ENCODE assay signal across 21 cellular contexts in genomic region chr22:20758688-20759087, GRCh38. TPM values are rescaled to one million over a fixed set of nuclear protein-coding genes. Genes with fewer than 3 reads are reported as not detected.
DNase-seq lines count a peak whose midpoint lies in the region; ATAC-seq and TF ChIP-seq lines count a peak whose summit lies in the region.
"Had no signal": no experiment of that assay in that cellular context is flagged by ENCODE, and none has a peak within 500 bp of the region (broad histone marks: within the 10 kb centered on the region; RNA-seq: fewer than 3 reads in every experiment).

No MANE protein-coding gene starts in this region.

- H3K4me1 ChIP-seq in BE2C (no peaks in the 10 kb centered on the region), foreskin keratinocyte (no peaks in the 10 kb centered on the region), GM23248 (ENCODE audit: insufficient read depth) (peaks cover 9% of the 10 kb centered on the region)
- H3K4me1 ChIP-seq: lower lobe of right lung, Peyer's patch had no signal

- H3K27me3 ChIP-seq in BE2C: no peaks in the 10 kb centered on the region
- no peaks in the 10 kb centered on the region for H3K27me3 ChIP-seq in H7 (ENCODE audit: control insufficient read depth, insufficient read depth, low read length)
- no peaks in the 10 kb centered on the region for H3K27me3 ChIP-seq in foreskin keratinocyte
- no peaks in the 10 kb centered on the region for H3K27me3 ChIP-seq in GM23248 (replicated peaks; ENCODE audit: insufficient read depth)
- H3K27me3 ChIP-seq: Peyer's patch had no signal

- H3K9me3 ChIP-seq in BE2C: no peaks in the 10 kb centered on the region
- H3K9me3 ChIP-seq in GM23248 (ENCODE audit: low read depth): no peaks in the 10 kb centered on the region
- H3K9me3 ChIP-seq: lower lobe of right lung, Peyer's patch had no signal

- no peak for DNase-seq in BE2C
- DNase-seq in H7: peak; percentile 66
- no peak for DNase-seq in foreskin keratinocyte
- no peak for DNase-seq in GM23248
- DNase-seq in activated CD4-positive, alpha-beta T cell treated with anti-CD3 and anti-CD28 coated beads for 48 hours: no peak
- DNase-seq: activated CD4-positive, alpha-beta T cell treated with anti-CD3 and anti-CD28 coated beads, Interleukin-2, amount 50 U/mL, for 48 hours; activated naive CD8-positive, alpha-beta T cell treated with anti-CD3 and anti-CD28 coated beads, Interleukin-2, amount 10 ng/mL, durations not matched to agents 7 days and 5 days; activated T-cell treated with anti-CD3 and anti-CD28 coated beads, Interleukin-2, amount 50 U/mL, for 4 hours; COR-L47; foreskin melanocyte; lower lobe of right lung; naive B cell; NCI-H1417; NCI-H524 treated with DMSO at 0.1 percent for 48 hours; Peyer's patch; posterior cingulate gyrus; small intestine had no signal

- H3K36me3 ChIP-seq in BE2C: peaks cover 22% of the 10 kb centered on the region
- no peaks in the 10 kb centered on the region for H3K36me3 ChIP-seq in H7 (replicated peaks; ENCODE audit: control insufficient read depth, insufficient read depth, low read length)
- H3K36me3 ChIP-seq in GM23248 (ENCODE audit: low read depth): 0 out of 2 replicates have a peak, but pooled peaks cover 6% of the 10 kb centered on the region

- H3K9ac ChIP-seq in GM23248: no peak overlapping the region

- H3K27ac ChIP-seq in foreskin keratinocyte (no peak overlapping the region), GM23248 (no peak overlapping the region)
- H3K27ac ChIP-seq: lower lobe of right lung, Peyer's patch had no signal

- no peaks in the 10 kb centered on the region for H3K9me2 ChIP-seq in GM23248 (ENCODE audit: insufficient read depth)

- H2AFZ ChIP-seq in GM23248: no peak overlapping the region

- peak; percentile 11 for TF ChIP-seq CTCF in BE2C (IDR thresholded peaks at IDR 0.05; ENCODE audit: low read depth, low read length)
- peak; percentile 26 for TF ChIP-seq CTCF in foreskin keratinocyte (conservative IDR thresholded peaks at IDR 0.05)

- H3K4me3 ChIP-seq in BE2C (ENCODE audit: low read depth, low read length): no peak overlapping the region
- no peak overlapping the region for H3K4me3 ChIP-seq in H7 (ENCODE audit: insufficient read depth, low read depth, low read length)
- H3K4me3 ChIP-seq in GM23248: no peak overlapping the region
- H3K4me3 ChIP-seq: lower lobe of right lung, Peyer's patch had no signal

- H4K20me1 ChIP-seq in GM23248 (ENCODE audit: insufficient read depth): no peaks in the 10 kb centered on the region

- ATAC-seq in SK-N-SH treated with all-trans-retinoic acid at 6 μM for 48 hours: peak; percentile 26; the same call in 2 of the 3 replicates
- ATAC-seq in foreskin keratinocyte: no peak
- ATAC-seq in GM21529 (IDR thresholded peaks at IDR 0.05; ENCODE audit: unreplicated experiment): no peak
- no peak for ATAC-seq in GM21526 (IDR thresholded peaks at IDR 0.05; ENCODE audit: low FRiP score, unreplicated experiment)
- ATAC-seq: activated T-cell treated with anti-CD3 and anti-CD28 coated beads, Interleukin-2, amount 50 U/mL, for 4 hours had no signal

- H3K4me2 ChIP-seq in GM23248 (ENCODE audit: unreplicated experiment): no peak overlapping the region

- 88 to 89% methylated on average over 2 of the region's 2 CpGs for WGBS in GM23248 (ENCODE audit: low coverage in 1 of 2, low lambda C conversion rate in 2 of 2, missing lambda C conversion rate in 2 of 2), 2 experiments

- no peaks in the 10 kb centered on the region for H3K79me2 ChIP-seq in GM23248 (ENCODE audit: insufficient read depth)

- H3F3A ChIP-seq in GM23248 (ENCODE audit: insufficient read depth): no peaks in the 10 kb centered on the region

- in situ Hi-C loops in GM23248 (cut with MboI): no loop called here

TF ChIP-seq in SK-N-SH treated with all-trans-retinoic acid at 6 μM for 48 hours, 23 proteins besides CTCF, POLR2A, EP300 and RAD21:
- TF ChIP-seq ZFP30 (CRISPR knock-in tag; IDR thresholded peaks at IDR 0.05): no peak
- TF ChIP-seq RARB (CRISPR knock-in tag; IDR thresholded peaks at IDR 0.05): no peak
- no peak for TF ChIP-seq PATZ1 (CRISPR knock-in tag; IDR thresholded peaks at IDR 0.05; ENCODE audit: borderline replicate concordance)
- TF ChIP-seq ZNF8 (CRISPR knock-in tag; IDR thresholded peaks at IDR 0.05): no peak
- no peak for TF ChIP-seq ZNF565 (CRISPR knock-in tag; conservative IDR thresholded peaks at IDR 0.05; ENCODE audit: low read depth)
- no peak for TF ChIP-seq GLIS3 (CRISPR knock-in tag; IDR thresholded peaks at IDR 0.05)
- no peak for TF ChIP-seq BACH2 (CRISPR knock-in tag; IDR thresholded peaks at IDR 0.05; ENCODE audit: borderline replicate concordance)
- TF ChIP-seq OSR1 (CRISPR knock-in tag; IDR thresholded peaks at IDR 0.05): no peak

RNA-seq across cellular contexts. Expression of gene SERPIND1, which starts 15.2 kb away (rescaled TPM):
- 0.36 TPM for polyA plus RNA-seq in BE2C (2012; ENCODE audit: insufficient read depth, insufficient read length, low read depth)
- 0.07 TPM in 1 of 2 replicates, not detected in the other for total RNA-seq in H7 (2014; rRNA removed; shearing (Covaris generic))
- not detected in 2 replicates for total RNA-seq in foreskin keratinocyte
- polyA plus RNA-seq in foreskin keratinocyte (not detected in 2 replicates), GM23248 (2016; fragmentation: Nextera tagmentation; extraction: Ambion mirVana) (0.13 and 0.26 TPM in 2 replicates)
- total RNA-seq in GM23248 (2014; rRNA removed; shearing (Covaris generic)): not detected in 2 replicates
- total RNA-seq: activated naive CD8-positive, alpha-beta T cell treated with anti-CD3 and anti-CD28 coated beads, Interleukin-2, amount 10 ng/mL, durations not matched to agents 7 days and 5 days; bronchial epithelial cell; Peyer's patch had no signal
